ENCODE assay signal across 8 cellular contexts in genomic region chr19:11479470-11480080, GRCh38.
DNase-seq lines count a peak whose midpoint lies in the region; ATAC-seq lines count a peak whose summit lies in the region.

No MANE protein-coding gene starts in this region.

- H3K36me3 Mint-ChIP-seq in activated naive CD8-positive, alpha-beta T cell treated with anti-CD3 and anti-CD28 coated beads, Interleukin-2, amount 50 U/mL, for 24 hours (ENCODE audit: low read depth): peaks cover 6% of the 10 kb centered on the region

- H3K36me3 ChIP-seq in HUES6 (ENCODE audit: control insufficient read depth, insufficient read depth, low read length): no peaks in the 10 kb centered on the region

- H3K9me3 Mint-ChIP-seq in activated naive CD8-positive, alpha-beta T cell treated with anti-CD3 and anti-CD28 coated beads, Interleukin-2, amount 50 U/mL, for 24 hours: no peaks in the 10 kb centered on the region

- H3K4me3 ChIP-seq in HUES6 (ENCODE audit: low read depth, low read length): peak overlapping the region; percentile 48

- peaks cover 19% of the 10 kb centered on the region for H3K4me1 Mint-ChIP-seq in activated naive CD8-positive, alpha-beta T cell treated with anti-CD3 and anti-CD28 coated beads, Interleukin-2, amount 50 U/mL, for 24 hours

- H3K27ac Mint-ChIP-seq in activated naive CD8-positive, alpha-beta T cell treated with anti-CD3 and anti-CD28 coated beads, Interleukin-2, amount 50 U/mL, for 24 hours: no peak overlapping the region

- H3K9ac ChIP-seq in HUES6 (ENCODE audit: low read length): no peak overlapping the region

- H3K27me3 ChIP-seq in HUES6 (ENCODE audit: control insufficient read depth, insufficient read depth, low read length): peaks cover 46% of the 10 kb centered on the region

- H3K27ac ChIP-seq in HUES6 (ENCODE audit: low read depth, low read length): no peak overlapping the region

- H3K27me3 Mint-ChIP-seq in activated naive CD8-positive, alpha-beta T cell treated with anti-CD3 and anti-CD28 coated beads, Interleukin-2, amount 50 U/mL, for 24 hours: peaks cover 31% of the 10 kb centered on the region

- H3K4me3 Mint-ChIP-seq in activated naive CD8-positive, alpha-beta T cell treated with anti-CD3 and anti-CD28 coated beads, Interleukin-2, amount 50 U/mL, for 24 hours: no peak overlapping the region

- H3K4me1 ChIP-seq in HUES6 (ENCODE audit: control insufficient read depth, insufficient read depth, low read length): peaks cover 4% of the 10 kb centered on the region; the same call in 1 of the 2 replicates

- no peaks in the 10 kb centered on the region for H3K9me3 ChIP-seq in HUES6 (ENCODE audit: control insufficient read depth, insufficient read depth, low read depth, low read length)

- ATAC-seq in activated naive CD8-positive, alpha-beta T cell treated with anti-CD3 and anti-CD28 coated beads, Interleukin-2, amount 50 U/mL, for 24 hours: no peak
- ATAC-seq in GM21423 (IDR thresholded peaks at IDR 0.05; ENCODE audit: unreplicated experiment) (no peak), GM19452 (IDR thresholded peaks at IDR 0.05; ENCODE audit: unreplicated experiment) (no peak), GM19463 (IDR thresholded peaks at IDR 0.05; ENCODE audit: unreplicated experiment) (no peak), GM21367 (IDR thresholded peaks at IDR 0.05; ENCODE audit: unreplicated experiment) (no peak)

- DNase-seq in COLO829 (ENCODE audit: low spot score) (peak; percentile 78), iris pigment epithelial cell (ENCODE audit: low read depth) (peak; percentile 31)
- peak; percentile 56 for DNase-seq in activated naive CD8-positive, alpha-beta T cell treated with anti-CD3 and anti-CD28 coated beads, Interleukin-2, amount 50 U/mL, for 24 hours
